In the genomic region with DNA sequence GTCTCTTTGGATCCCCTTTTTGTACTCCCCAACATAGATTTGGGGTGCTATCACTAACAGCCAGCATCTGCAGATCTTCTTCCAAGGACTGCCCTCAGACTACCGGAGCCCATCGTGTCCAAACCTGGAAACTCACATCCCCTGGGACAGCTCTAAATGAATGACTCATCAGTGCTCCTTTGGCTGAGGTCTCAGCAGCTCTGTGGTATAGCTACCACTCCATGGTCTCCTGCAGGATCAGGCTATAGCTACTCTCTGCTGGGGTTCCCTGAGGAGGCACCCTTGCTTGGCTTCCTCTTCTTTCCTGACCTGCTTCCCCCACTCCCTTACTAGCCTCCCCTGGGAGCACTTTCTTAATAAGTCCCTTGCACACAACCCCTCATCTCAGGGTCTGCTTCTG, we compare ENCODE assay signal across 22 cellular contexts.
"Had no signal": no experiment of that assay in that cellular context is flagged by ENCODE, and none has a peak within 500 bp of the region (broad histone marks: within the 10 kb centered on the region; RNA-seq: fewer than 3 reads in every experiment).

No MANE protein-coding gene starts in this region.

- H3K27me3 Mint-ChIP-seq: activated CD4-positive, alpha-beta memory T cell treated with anti-CD3 and anti-CD28 coated beads for 36 hours had no signal

- H3K4me3 ChIP-seq: colonic mucosa, dorsolateral prefrontal cortex, gastroesophageal sphincter, tibial artery had no signal

- H3K27ac Mint-ChIP-seq: activated CD4-positive, alpha-beta memory T cell treated with anti-CD3 and anti-CD28 coated beads for 36 hours; activated naive CD8-positive, alpha-beta T cell treated with anti-CD3 and anti-CD28 coated beads for 36 hours; effector memory CD8-positive, alpha-beta T cell; memory B cell; nephron; WTC11 had no signal

- H3K36me3 ChIP-seq: colonic mucosa, gastroesophageal sphincter, neutrophil, tibial artery had no signal

- ATAC-seq: effector memory CD8-positive, alpha-beta T cell; esophagus mucosa; gastroesophageal sphincter; left colon; right cardiac atrium; stimulated activated naive CD8-positive, alpha-beta T cell treated with anti-CD3 and anti-CD28 coated beads, Interleukin-15, Interleukin-2, amounts not matched to agents 100 U/mL and 50 U/mL, for 24 hours; WTC11 had no signal

- H3K9me3 ChIP-seq: colonic mucosa, gastroesophageal sphincter, neutrophil, tibial artery had no signal

- H3K4me3 Mint-ChIP-seq: activated CD4-positive, alpha-beta memory T cell treated with anti-CD3 and anti-CD28 coated beads for 36 hours; activated naive CD8-positive, alpha-beta T cell treated with anti-CD3 and anti-CD28 coated beads for 36 hours; effector memory CD8-positive, alpha-beta T cell; memory B cell; nephron; WTC11 had no signal

- H3K4me1 Mint-ChIP-seq: activated naive CD8-positive, alpha-beta T cell treated with anti-CD3 and anti-CD28 coated beads for 36 hours; memory B cell; nephron; WTC11 had no signal

- H3K27ac ChIP-seq: colonic mucosa, dorsolateral prefrontal cortex, gastroesophageal sphincter, neutrophil, parathyroid adenoma, tibial artery had no signal

- H3K4me1 ChIP-seq: colonic mucosa, gastroesophageal sphincter, parathyroid adenoma, tibial artery had no signal

- H3K27me3 ChIP-seq: colonic mucosa, gastroesophageal sphincter, neutrophil, tibial artery had no signal

- H3K36me3 Mint-ChIP-seq: activated CD4-positive, alpha-beta memory T cell treated with anti-CD3 and anti-CD28 coated beads for 36 hours; activated naive CD8-positive, alpha-beta T cell treated with anti-CD3 and anti-CD28 coated beads for 36 hours; memory B cell; WTC11 had no signal

- DNase-seq: activated CD4-positive, alpha-beta memory T cell treated with anti-CD3 and anti-CD28 coated beads for 36 hours; activated naive CD4-positive, alpha-beta T cell treated with Interleukin-2 at 50 U/mL for 16 hours; activated naive CD8-positive, alpha-beta T cell treated with anti-CD3 and anti-CD28 coated beads for 36 hours; activated T-cell treated with anti-CD3 and anti-CD28 coated beads, Interleukin-2, amount 50 U/mL, for 48 hours; colonic mucosa; dorsolateral prefrontal cortex; effector memory CD8-positive, alpha-beta T cell; left colon; right cardiac atrium; stimulated activated CD4-positive, alpha-beta T cell treated with anti-CD3 and anti-CD28 coated beads, Interleukin-12 subunit alpha, Interleukin-12 subunit beta, amount 100 ng/mL, for 4 hours; stimulated activated CD4-positive, alpha-beta T cell treated with anti-CD3 and anti-CD28 coated beads, Interleukin-4, amount 100 ng/mL, for 4 hours; stimulated activated naive CD8-positive, alpha-beta T cell treated with anti-CD3 and anti-CD28 coated beads, Interleukin-15, Interleukin-2, amounts not matched to agents 100 U/mL and 50 U/mL, for 24 hours; substantia nigra; T-helper 2 cell; tibial artery had no signal

- H3K9me3 Mint-ChIP-seq: activated CD4-positive, alpha-beta memory T cell treated with anti-CD3 and anti-CD28 coated beads for 36 hours; activated naive CD8-positive, alpha-beta T cell treated with anti-CD3 and anti-CD28 coated beads for 36 hours; effector memory CD8-positive, alpha-beta T cell; memory B cell; nephron; WTC11 had no signal
